21 cellular contexts compared by ENCODE assay signal in the genomic region with DNA sequence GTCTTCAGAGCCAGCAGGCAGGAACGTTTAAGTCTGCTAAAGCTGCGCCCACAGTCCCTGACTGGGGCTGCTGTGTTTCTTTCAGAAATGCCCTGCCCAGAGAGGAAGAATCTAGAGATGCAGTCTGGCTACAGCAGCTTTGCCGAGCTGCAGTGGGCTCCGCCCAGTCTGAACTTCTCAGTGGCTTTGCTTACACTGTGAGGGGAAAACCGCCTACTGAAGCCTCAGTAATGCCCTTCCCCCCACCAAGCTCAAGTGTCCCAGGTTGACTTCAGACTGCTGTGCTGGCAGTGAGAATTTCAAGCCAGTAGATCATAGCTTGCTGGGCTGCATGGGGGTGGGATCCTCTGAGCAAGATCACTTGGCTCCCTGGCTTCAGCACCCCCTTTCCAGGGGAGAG.
DNase-seq lines count a peak whose midpoint lies in the region; ATAC-seq, FAIRE-seq and TF ChIP-seq lines count a peak whose summit lies in the region.
"Had no signal": no experiment of that assay in that cellular context is flagged by ENCODE, and none has a peak within 500 bp of the region (broad histone marks: within the 10 kb centered on the region; RNA-seq: fewer than 3 reads in every experiment).

No MANE protein-coding gene starts in this region.

- H3K9me2 ChIP-seq in PC-9 (ENCODE audit: insufficient read depth), result no peaks in the 10 kb centered on the region

- intact Hi-C loops in PC-9 (cut with micrococcal nuclease; ENCODE audit: unreplicated experiment), result no loop called here

- no peaks in the 10 kb centered on the region for H3K27me3 ChIP-seq in PC-9 (ENCODE audit: insufficient read depth, low read depth)
- H3K27me3 ChIP-seq: left lung, SJSA1 had no signal

- BruUV-seq in PC-9 (replicated peaks; lab: Mats Ljungman, UMichigan), result no TSS peak

- H3K36me3 ChIP-seq in PC-9 (ENCODE audit: low read depth), result no peaks in the 10 kb centered on the region
- H3K36me3 ChIP-seq: left lung, SJSA1 had no signal

- CTCF ChIA-PET in PC-9 (lab: Charles Lee), result interaction anchor here (0.7 kb wide), 1 partner anchor 360 kb away, joined by 3 read pairs; no protein-coding TSS in a partner anchor

- TF ChIP-seq CTCF in PC-9 (conservative IDR thresholded peaks at IDR 0.05), result no peak

- FAIRE-seq in GM19239 (lab: Jason Lieb, UNC), result no peak
- FAIRE-seq: RCC 7860 had no signal

- DNase-seq in PC-9 (peak in 1 of 2 experiments; percentile 25), myocyte (ENCODE audit: low read depth) (peak; percentile 19), GM19240 (ENCODE audit: insufficient read length, low spot score) (no peak), NAMALWA (ENCODE audit: low spot score) (no peak), GM19239 (ENCODE audit: insufficient read length, low spot score) (no peak)
- DNase-seq: activated CD4-positive, alpha-beta T cell treated with anti-CD3 and anti-CD28 coated beads, Interleukin-2, amount 10 ng/mL, durations not matched to agents 7 days and 5 days; activated CD8-positive, alpha-beta memory T cell treated with anti-CD3 and anti-CD28 coated beads, Interleukin-2, amount 50 U/mL, for 4 hours; activated naive CD8-positive, alpha-beta T cell treated with anti-CD3 and anti-CD28 coated beads, Interleukin-2, amount 10 ng/mL, durations not matched to agents 7 days and 5 days; left lung; NCI-H1048; NCI-H1930; NCI-H345; NK-92 treated with Interleukin-12 subunit alpha and Interleukin-12 subunit beta, amount 100 ng/mL, for 24 hours; posterior cingulate gyrus had no signal

- peak; percentile 63 for ATAC-seq in GM18867 (IDR thresholded peaks at IDR 0.05; ENCODE audit: unreplicated experiment)
- ATAC-seq in HG02870 (IDR thresholded peaks at IDR 0.05; ENCODE audit: unreplicated experiment), result peak; percentile 83
- ATAC-seq: left lung, sciatic nerve had no signal

- H3K9me3 ChIP-seq in PC-9 (ENCODE audit: insufficient read depth, low read depth), result no peaks in the 10 kb centered on the region
- H3K9me3 ChIP-seq: left lung, SJSA1 had no signal

- H3K79me2 ChIP-seq in PC-9 (ENCODE audit: low read depth), result no peaks in the 10 kb centered on the region

- H3F3A ChIP-seq in PC-9 (ENCODE audit: insufficient read depth, low read depth), result peaks cover 8% of the 10 kb centered on the region; the same call in 1 of the 2 replicates

- H2AFZ ChIP-seq in PC-9, result no peak overlapping the region

- POLR2A ChIA-PET in PC-9 (lab: Charles Lee; ENCODE audit: unreplicated experiment), result no interaction called here

- H3K4me1 ChIP-seq in PC-9 (replicated peaks; ENCODE audit: insufficient read depth), result peaks cover 25% of the 10 kb centered on the region
- H3K4me1 ChIP-seq: left lung, SJSA1 had no signal

- H3K27ac ChIP-seq in PC-9, result peak overlapping the region; percentile 60
- H3K27ac ChIP-seq: C4-2B, epithelial cell of prostate, left lung, SJSA1 had no signal

- H3K4me2 ChIP-seq in PC-9, result peak overlapping the region; percentile 47

- no peaks in the 10 kb centered on the region for H4K20me1 ChIP-seq in PC-9 (ENCODE audit: insufficient read depth)

- H3K4me3 ChIP-seq in PC-9, result no peak overlapping the region
- H3K4me3 ChIP-seq: left lung, SJSA1 had no signal
